In the genomic region with DNA sequence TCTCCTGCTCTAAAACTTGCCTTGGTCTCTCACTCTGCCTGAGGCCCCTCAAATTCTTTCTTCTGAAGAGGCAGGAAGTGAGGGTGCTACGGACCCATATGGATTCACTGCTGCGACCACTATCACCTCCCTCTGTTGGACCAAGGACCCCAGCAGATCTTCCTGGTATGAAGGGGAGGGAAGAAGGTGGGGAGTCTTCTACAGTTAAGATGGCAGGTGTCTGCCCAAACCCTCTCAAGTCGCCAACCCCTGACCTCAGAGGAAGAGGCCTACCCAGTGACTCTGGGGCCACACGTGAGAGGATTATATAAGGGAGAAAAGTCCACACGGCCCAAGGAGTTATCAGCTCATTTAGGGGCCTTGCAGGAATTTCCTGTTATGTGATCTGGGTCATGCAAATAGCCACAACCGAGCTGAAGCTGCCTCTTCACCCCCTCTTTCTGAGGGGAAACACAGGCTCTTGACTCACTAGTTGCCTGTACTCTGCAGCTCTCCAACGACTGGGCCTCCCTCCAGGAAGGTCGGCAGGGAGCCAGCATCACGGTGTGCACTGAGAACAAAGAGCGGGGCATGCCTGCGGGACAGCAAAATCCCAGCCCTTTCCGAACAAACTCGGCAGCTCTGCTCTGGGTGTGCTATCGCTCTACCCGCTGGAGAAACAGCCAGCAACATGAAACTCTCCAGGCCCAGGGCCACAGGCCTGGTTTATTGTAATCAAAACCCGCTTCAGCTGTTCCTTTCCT, we compare ENCODE assay signal across 1 cellular context.
TF ChIP-seq lines count a peak whose summit lies in the region.

No MANE protein-coding gene starts in this region.

TF ChIP-seq in K562, 482 proteins besides CTCF, POLR2A, EP300 and RAD21 (continued from another document and continues in another):
- TF ChIP-seq, protein P1, sequence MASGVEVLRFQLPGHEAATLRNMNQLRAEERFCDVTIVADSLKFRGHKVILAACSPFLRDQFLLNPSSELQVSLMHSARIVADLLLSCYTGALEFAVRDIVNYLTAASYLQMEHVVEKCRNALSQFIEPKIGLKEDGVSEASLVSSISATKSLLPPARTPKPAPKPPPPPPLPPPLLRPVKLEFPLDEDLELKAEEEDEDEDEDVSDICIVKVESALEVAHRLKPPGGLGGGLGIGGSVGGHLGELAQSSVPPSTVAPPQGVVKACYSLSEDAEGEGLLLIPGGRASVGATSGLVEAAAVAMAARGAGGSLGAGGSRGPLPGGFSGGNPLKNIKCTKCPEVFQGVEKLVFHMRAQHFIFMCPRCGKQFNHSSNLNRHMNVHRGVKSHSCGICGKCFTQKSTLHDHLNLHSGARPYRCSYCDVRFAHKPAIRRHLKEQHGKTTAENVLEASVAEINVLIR (CRISPR knock-in tag; IDR thresholded peaks at IDR 0.05) = no peak
- TF ChIP-seq ZFX (CRISPR knock-in tag; IDR thresholded peaks at IDR 0.05) = peak; percentile 82
- TF ChIP-seq GABPA (tag; conservative IDR thresholded peaks at IDR 0.05; ENCODE audit: low read depth) = no peak; the same call in 1 of the 2 replicates
- peak; percentile 56 for TF ChIP-seq DMBX1 (CRISPR knock-in tag; IDR thresholded peaks at IDR 0.05; ENCODE audit: borderline replicate concordance)
- TF ChIP-seq ZKSCAN8 (CRISPR knock-in tag; IDR thresholded peaks at IDR 0.05) = peak; percentile 1; the same call in 1 of the 2 replicates
- TF ChIP-seq, protein P2, sequence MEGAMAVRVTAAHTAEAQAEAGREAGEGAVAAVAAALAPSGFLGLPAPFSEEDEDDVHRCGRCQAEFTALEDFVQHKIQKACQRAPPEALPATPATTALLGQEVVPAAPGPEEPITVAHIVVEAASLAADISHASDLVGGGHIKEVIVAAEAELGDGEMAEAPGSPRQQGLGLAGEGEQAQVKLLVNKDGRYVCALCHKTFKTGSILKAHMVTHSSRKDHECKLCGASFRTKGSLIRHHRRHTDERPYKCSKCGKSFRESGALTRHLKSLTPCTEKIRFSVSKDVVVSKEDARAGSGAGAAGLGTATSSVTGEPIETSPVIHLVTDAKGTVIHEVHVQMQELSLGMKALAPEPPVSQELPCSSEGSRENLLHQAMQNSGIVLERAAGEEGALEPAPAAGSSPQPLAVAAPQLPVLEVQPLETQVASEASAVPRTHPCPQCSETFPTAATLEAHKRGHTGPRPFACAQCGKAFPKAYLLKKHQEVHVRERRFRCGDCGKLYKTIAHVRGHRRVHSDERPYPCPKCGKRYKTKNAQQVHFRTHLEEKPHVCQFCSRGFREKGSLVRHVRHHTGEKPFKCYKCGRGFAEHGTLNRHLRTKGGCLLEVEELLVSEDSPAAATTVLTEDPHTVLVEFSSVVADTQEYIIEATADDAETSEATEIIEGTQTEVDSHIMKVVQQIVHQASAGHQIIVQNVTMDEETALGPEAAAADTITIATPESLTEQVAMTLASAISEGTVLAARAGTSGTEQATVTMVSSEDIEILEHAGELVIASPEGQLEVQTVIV (CRISPR knock-in tag; IDR thresholded peaks at IDR 0.05; ENCODE audit: borderline replicate concordance) = no peak
- 0 out of 2 replicates have a peak, but pooled peaks have one; percentile 14 for TF ChIP-seq GTF2A2 (tag; IDR thresholded peaks at IDR 0.05)
- no peak for TF ChIP-seq ID3 (CRISPR knock-in tag; IDR thresholded peaks at IDR 0.05)
- TF ChIP-seq ID3 (tag; IDR thresholded peaks at IDR 0.05) = peak; percentile 68
- 0 out of 2 replicates have a peak, but pooled peaks have one; percentile 5 for TF ChIP-seq ZNF134 (CRISPR knock-in tag; conservative IDR thresholded peaks at IDR 0.05)
- TF ChIP-seq BHLHE40 (IDR thresholded peaks at IDR 0.05; ENCODE audit: low read length) = peak; percentile 90
- TF ChIP-seq NR2C2 (CRISPR knock-in tag; IDR thresholded peaks at IDR 0.05) = no peak
- TF ChIP-seq NR2C2 (tag; IDR thresholded peaks at IDR 0.05) = peak; percentile 80
- TF ChIP-seq, protein P3, sequence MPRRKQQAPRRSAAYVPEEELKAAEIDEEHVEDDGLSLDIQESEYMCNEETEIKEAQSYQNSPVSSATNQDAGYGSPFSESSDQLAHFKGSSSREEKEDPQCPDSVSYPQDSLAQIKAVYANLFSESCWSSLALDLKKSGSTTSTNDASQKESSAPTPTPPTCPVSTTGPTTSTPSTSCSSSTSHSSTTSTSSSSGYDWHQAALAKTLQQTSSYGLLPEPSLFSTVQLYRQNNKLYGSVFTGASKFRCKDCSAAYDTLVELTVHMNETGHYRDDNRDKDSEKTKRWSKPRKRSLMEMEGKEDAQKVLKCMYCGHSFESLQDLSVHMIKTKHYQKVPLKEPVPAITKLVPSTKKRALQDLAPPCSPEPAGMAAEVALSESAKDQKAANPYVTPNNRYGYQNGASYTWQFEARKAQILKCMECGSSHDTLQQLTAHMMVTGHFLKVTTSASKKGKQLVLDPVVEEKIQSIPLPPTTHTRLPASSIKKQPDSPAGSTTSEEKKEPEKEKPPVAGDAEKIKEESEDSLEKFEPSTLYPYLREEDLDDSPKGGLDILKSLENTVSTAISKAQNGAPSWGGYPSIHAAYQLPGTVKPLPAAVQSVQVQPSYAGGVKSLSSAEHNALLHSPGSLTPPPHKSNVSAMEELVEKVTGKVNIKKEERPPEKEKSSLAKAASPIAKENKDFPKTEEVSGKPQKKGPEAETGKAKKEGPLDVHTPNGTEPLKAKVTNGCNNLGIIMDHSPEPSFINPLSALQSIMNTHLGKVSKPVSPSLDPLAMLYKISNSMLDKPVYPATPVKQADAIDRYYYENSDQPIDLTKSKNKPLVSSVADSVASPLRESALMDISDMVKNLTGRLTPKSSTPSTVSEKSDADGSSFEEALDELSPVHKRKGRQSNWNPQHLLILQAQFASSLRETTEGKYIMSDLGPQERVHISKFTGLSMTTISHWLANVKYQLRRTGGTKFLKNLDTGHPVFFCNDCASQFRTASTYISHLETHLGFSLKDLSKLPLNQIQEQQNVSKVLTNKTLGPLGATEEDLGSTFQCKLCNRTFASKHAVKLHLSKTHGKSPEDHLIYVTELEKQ (CRISPR knock-in tag; IDR thresholded peaks at IDR 0.05) = 0 out of 2 replicates have a peak, but pooled peaks have one; percentile 19
- TF ChIP-seq ZNF584 (CRISPR knock-in tag; IDR thresholded peaks at IDR 0.05; ENCODE audit: low read depth) = peak; percentile 62; the same call in 1 of the 2 replicates
- TF ChIP-seq RAD51 (IDR thresholded peaks at IDR 0.05; ENCODE audit: borderline replicate concordance, low read depth) = peak; percentile 7; the same call in 1 of the 2 replicates
- no peak for TF ChIP-seq ZFP30 (CRISPR knock-in tag; IDR thresholded peaks at IDR 0.05; ENCODE audit: borderline replicate concordance)
- TF ChIP-seq, protein P4, sequence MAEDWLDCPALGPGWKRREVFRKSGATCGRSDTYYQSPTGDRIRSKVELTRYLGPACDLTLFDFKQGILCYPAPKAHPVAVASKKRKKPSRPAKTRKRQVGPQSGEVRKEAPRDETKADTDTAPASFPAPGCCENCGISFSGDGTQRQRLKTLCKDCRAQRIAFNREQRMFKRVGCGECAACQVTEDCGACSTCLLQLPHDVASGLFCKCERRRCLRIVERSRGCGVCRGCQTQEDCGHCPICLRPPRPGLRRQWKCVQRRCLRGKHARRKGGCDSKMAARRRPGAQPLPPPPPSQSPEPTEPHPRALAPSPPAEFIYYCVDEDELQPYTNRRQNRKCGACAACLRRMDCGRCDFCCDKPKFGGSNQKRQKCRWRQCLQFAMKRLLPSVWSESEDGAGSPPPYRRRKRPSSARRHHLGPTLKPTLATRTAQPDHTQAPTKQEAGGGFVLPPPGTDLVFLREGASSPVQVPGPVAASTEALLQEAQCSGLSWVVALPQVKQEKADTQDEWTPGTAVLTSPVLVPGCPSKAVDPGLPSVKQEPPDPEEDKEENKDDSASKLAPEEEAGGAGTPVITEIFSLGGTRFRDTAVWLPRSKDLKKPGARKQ (CRISPR knock-in tag; IDR thresholded peaks at IDR 0.05) = 0 out of 2 replicates have a peak, but pooled peaks have one; percentile 67
- no peak for TF ChIP-seq FUS (optimal IDR thresholded peaks at IDR 0.05; ENCODE audit: low read depth, low read length)
- peak; percentile 66 for TF ChIP-seq NFIC (IDR thresholded peaks at IDR 0.05)
- no peak; the same call in 1 of the 2 replicates for TF ChIP-seq ZNF644 (tag; IDR thresholded peaks at IDR 0.05; ENCODE audit: low read depth)
- 0 out of 2 replicates have a peak, but pooled peaks have one; percentile 9 for TF ChIP-seq SOX6 (IDR thresholded peaks at IDR 0.05)
- 0 out of 2 replicates have a peak, but pooled peaks have one; percentile 2 for TF ChIP-seq CLOCK (CRISPR knock-in tag; IDR thresholded peaks at IDR 0.05; ENCODE audit: borderline replicate concordance)
- TF ChIP-seq NR2C1 (IDR thresholded peaks at IDR 0.05) = no peak
- peak; percentile 71 for TF ChIP-seq NR2C1 (tag; IDR thresholded peaks at IDR 0.05)
- TF ChIP-seq CBFA2T3 (IDR thresholded peaks at IDR 0.05) = peak; percentile 42; the same call in 1 of the 2 replicates
- peak; percentile 89 for TF ChIP-seq ZNF311 (CRISPR knock-in tag; IDR thresholded peaks at IDR 0.05)
- TF ChIP-seq ZNF589 (CRISPR knock-in tag; IDR thresholded peaks at IDR 0.05; ENCODE audit: low read depth) = 0 out of 2 replicates have a peak, but pooled peaks have one; percentile 61
- TF ChIP-seq, protein P5, sequence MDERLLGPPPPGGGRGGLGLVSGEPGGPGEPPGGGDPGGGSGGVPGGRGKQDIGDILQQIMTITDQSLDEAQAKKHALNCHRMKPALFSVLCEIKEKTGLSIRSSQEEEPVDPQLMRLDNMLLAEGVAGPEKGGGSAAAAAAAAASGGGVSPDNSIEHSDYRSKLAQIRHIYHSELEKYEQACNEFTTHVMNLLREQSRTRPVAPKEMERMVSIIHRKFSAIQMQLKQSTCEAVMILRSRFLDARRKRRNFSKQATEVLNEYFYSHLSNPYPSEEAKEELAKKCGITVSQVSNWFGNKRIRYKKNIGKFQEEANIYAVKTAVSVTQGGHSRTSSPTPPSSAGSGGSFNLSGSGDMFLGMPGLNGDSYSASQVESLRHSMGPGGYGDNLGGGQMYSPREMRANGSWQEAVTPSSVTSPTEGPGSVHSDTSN (CRISPR knock-in tag; IDR thresholded peaks at IDR 0.05; ENCODE audit: low read depth) = no peak
- TF ChIP-seq, protein P5 (tag; conservative IDR thresholded peaks at IDR 0.05; ENCODE audit: low read depth) = no peak
- no peak for TF ChIP-seq ZNF316 (IDR thresholded peaks at IDR 0.05)
- no peak for TF ChIP-seq BACH1 (tag; IDR thresholded peaks at IDR 0.05)
- peak; percentile 57; the same call in 1 of the 2 replicates for TF ChIP-seq NFRKB (IDR thresholded peaks at IDR 0.05; ENCODE audit: low read depth)
- no peak for TF ChIP-seq ARID1B (IDR thresholded peaks at IDR 0.05)
- TF ChIP-seq PHF8 (IDR thresholded peaks at IDR 0.05; ENCODE audit: borderline replicate concordance, low read length) = no peak
- TF ChIP-seq ETV5 (CRISPR knock-in tag; IDR thresholded peaks at IDR 0.05; ENCODE audit: low read depth) = peak; percentile 38; the same call in 1 of the 2 replicates
- TF ChIP-seq MAZ (CRISPR knock-in tag; conservative IDR thresholded peaks at IDR 0.05 in 1 of 2, IDR thresholded peaks at IDR 0.05 in 1 of 2) = peak in 1 of 2 experiments; percentile 20; a peak in 1 of 4 replicates
- no peak for TF ChIP-seq ATF1 (CRISPR knock-in tag; IDR thresholded peaks at IDR 0.05)
- peak; percentile 14; the same call in 1 of the 2 replicates for TF ChIP-seq ATF1 (tag; IDR thresholded peaks at IDR 0.05)
- TF ChIP-seq TEAD1 (CRISPR knock-in tag; IDR thresholded peaks at IDR 0.05) = peak; percentile 53 to 57; a peak in 2 of 4 replicates
- 0 out of 2 replicates have a peak, but pooled peaks have one; percentile 11 for TF ChIP-seq ZNF239 (CRISPR knock-in tag; IDR thresholded peaks at IDR 0.05)
- TF ChIP-seq LCOR (CRISPR knock-in tag; IDR thresholded peaks at IDR 0.05) = 0 out of 2 replicates have a peak, but pooled peaks have one; percentile 29
- peak; percentile 40; the same call in 1 of the 2 replicates for TF ChIP-seq ZNF395 (CRISPR knock-in tag; IDR thresholded peaks at IDR 0.05)
